ENCODE assay signal across 8 cellular contexts in genomic region chr3:186985713-186986364, GRCh38. TPM values are rescaled to one million over a fixed set of nuclear protein-coding genes. Genes with fewer than 3 reads are reported as not detected.
DNase-seq lines count a peak whose midpoint lies in the region; ATAC-seq and TF ChIP-seq lines count a peak whose summit lies in the region.

No MANE protein-coding gene starts in this region.

- no peak overlapping the region for H3K27ac ChIP-seq in PC-9
- H3K27ac ChIP-seq in vagina = no peak overlapping the region

- H4K20me1 ChIP-seq in PC-9 (ENCODE audit: insufficient read depth) = no peaks in the 10 kb centered on the region

- no peaks in the 10 kb centered on the region for H3K36me3 ChIP-seq in PC-9 (ENCODE audit: low read depth)
- H3K36me3 ChIP-seq in vagina = no peaks in the 10 kb centered on the region

- no peaks in the 10 kb centered on the region for H3K27me3 Mint-ChIP-seq in naive B cell

- CTCF ChIA-PET in PC-9 (lab: Charles Lee) = interaction anchor here (0.6 to 1.0 kb wide), 3 partner anchors 48 to 137 kb away, joined by 3 read pairs; no protein-coding TSS in a partner anchor

- no peaks in the 10 kb centered on the region for H3K9me2 ChIP-seq in PC-9 (ENCODE audit: insufficient read depth)

- intact Hi-C loops in PC-9 (cut with micrococcal nuclease; ENCODE audit: unreplicated experiment) = no loop called here
- intact Hi-C loops in vagina (cut with DNase I) = no loop called here

- 0 out of 2 replicates have a peak overlapping the region, but pooled peaks have one; percentile 5 for H3K4me2 ChIP-seq in PC-9

- ATAC-seq in GM18508 (IDR thresholded peaks at IDR 0.05; ENCODE audit: insufficient read depth, unreplicated experiment) (peak; percentile 33), HG02763 (IDR thresholded peaks at IDR 0.05; ENCODE audit: unreplicated experiment) (peak; percentile 47), naive B cell (ENCODE audit: low read depth in 2 of 2) (peak; percentile 92), HG02970 (IDR thresholded peaks at IDR 0.05; ENCODE audit: low FRiP score, unreplicated experiment) (no peak)

- DNase-seq in PC-9 = peak in 1 of 2 experiments; percentile 76
- DNase-seq in naive B cell = peak; percentile 74
- no peak for DNase-seq in vagina (ENCODE audit: extremely low spot score in 2 of 2)
- DNase-seq in NCI-H1417 treated with DMSO at 0.1 percent for 48 hours (lab: John Stamatoyannopoulos, UW) = no peak
- DNase-seq in NCI-H226 = no peak

- H3K4me1 ChIP-seq in PC-9 (replicated peaks; ENCODE audit: insufficient read depth) (peaks cover 27% of the 10 kb centered on the region), vagina (no peaks in the 10 kb centered on the region)

- peaks cover 16% of the 10 kb centered on the region for H3F3A ChIP-seq in PC-9 (ENCODE audit: insufficient read depth, low read depth)

- H3K9me3 ChIP-seq in PC-9 (ENCODE audit: insufficient read depth, low read depth) = 0 out of 2 replicates have a peak, but pooled peaks cover 4% of the 10 kb centered on the region
- no peaks in the 10 kb centered on the region for H3K9me3 ChIP-seq in vagina

- H3K27me3 ChIP-seq in PC-9 (ENCODE audit: insufficient read depth, low read depth) = no peaks in the 10 kb centered on the region
- no peaks in the 10 kb centered on the region for H3K27me3 ChIP-seq in vagina

- no peak for TF ChIP-seq POLR2A in vagina (IDR thresholded peaks at IDR 0.05)

- TF ChIP-seq CTCF in PC-9 (conservative IDR thresholded peaks at IDR 0.05) = no peak
- TF ChIP-seq CTCF in vagina (IDR thresholded peaks at IDR 0.05) = no peak

- BruUV-seq in PC-9 (replicated peaks; lab: Mats Ljungman, UMichigan) = no TSS peak

- peak overlapping the region; percentile 78 to 95 (median 93) for H3K27ac Mint-ChIP-seq in naive B cell

- H3K4me3 ChIP-seq in PC-9 (no peak overlapping the region), vagina (no peak overlapping the region)

- POLR2A ChIA-PET in PC-9 (lab: Charles Lee; ENCODE audit: unreplicated experiment) = interaction anchor here (0.7 kb wide), 1 partner anchor 39 kb away, joined by 4 read pairs; no protein-coding TSS in a partner anchor

- H3K36me3 Mint-ChIP-seq in naive B cell = peaks cover 11 to 30% of the 10 kb centered on the region in 2 donors

- peaks cover 70 to 91% (median 89%) of the 10 kb centered on the region in 3 donors for H3K4me1 Mint-ChIP-seq in naive B cell

- H3K9me3 Mint-ChIP-seq in naive B cell = peaks cover 0 to 3% (median 0%) of the 10 kb centered on the region in 7 donors

- H3K79me2 ChIP-seq in PC-9 (ENCODE audit: low read depth) = no peaks in the 10 kb centered on the region

- H2AFZ ChIP-seq in PC-9 = no peak overlapping the region

- H3K4me3 Mint-ChIP-seq in naive B cell = peak overlapping the region; percentile 51 to 87 (median 74)

RNA-seq across cellular contexts. Expression of gene ST6GAL1, which starts 55.5 kb away (rescaled TPM):
- total RNA-seq in PC-9 (2021) (25.6 and 41.4 TPM in 2 replicates), vagina (37.8 TPM)
- 100 to 1,000 TPM; 210 to 330 (median 253) TPM for polyA plus RNA-seq in naive B cell (ENCODE audit: low read depth in 6 of 6)
